Comparison of ENCODE assay signal across 26 cellular contexts in genomic region chr2:216104691-216105090, GRCh38. TPM values are rescaled to one million over a fixed set of nuclear protein-coding genes. Genes with fewer than 3 reads are reported as not detected.
"Had no signal": no experiment of that assay in that cellular context is flagged by ENCODE, and none has a peak within 500 bp of the region (broad histone marks: within the 10 kb centered on the region; RNA-seq: fewer than 3 reads in every experiment).

No MANE protein-coding gene starts in this region.

- ATAC-seq: esophagus mucosa; heart right ventricle; mucosa of descending colon; right cardiac atrium; stimulated activated naive CD8-positive, alpha-beta T cell treated with anti-CD3 and anti-CD28 coated beads, Interleukin-15, Interleukin-2, amounts not matched to agents 100 U/mL and 50 U/mL, for 24 hours; WTC11 had no signal

- H3K36me3 ChIP-seq: heart right ventricle, left ventricle myocardium inferior, thyroid gland, upper lobe of left lung, vagina had no signal

- H2AFZ ChIP-seq: parathyroid adenoma had no signal

- H3K9ac ChIP-seq: parathyroid adenoma had no signal

- H3K27ac ChIP-seq: heart right ventricle, left ventricle myocardium inferior, parathyroid adenoma, thyroid gland, vagina had no signal

- H3K4me1 ChIP-seq: parathyroid adenoma had no signal

- H3K9me3 ChIP-seq: heart right ventricle, left ventricle myocardium inferior, mucosa of descending colon, thyroid gland, upper lobe of left lung, vagina had no signal

- H3K4me3 ChIP-seq: heart right ventricle, left ventricle myocardium inferior, lung, mucosa of descending colon, thyroid gland, upper lobe of left lung, vagina had no signal

- H3K27me3 ChIP-seq: thyroid gland, upper lobe of left lung, vagina had no signal

- DNase-seq: activated CD4-positive, alpha-beta memory T cell treated with anti-CD3 and anti-CD28 coated beads, Interleukin-2, amount 10 ng/mL, durations not matched to agents 7 days and 5 days; activated CD4-positive, alpha-beta T cell treated with anti-CD3 and anti-CD28 coated beads for 1 hour; activated CD4-positive, alpha-beta T cell treated with anti-CD3 and anti-CD28 coated beads, Interleukin-2, amount 10 ng/mL, durations not matched to agents 7 days and 5 days; activated CD8-positive, alpha-beta memory T cell treated with anti-CD3 and anti-CD28 coated beads, Interleukin-2, amount 50 U/mL, for 48 hours; activated gamma-delta T cell; activated naive CD4-positive, alpha-beta T cell treated with anti-CD3 and anti-CD28 coated beads, Interleukin-2, amount 10 ng/mL, durations not matched to agents 7 days and 5 days; activated naive CD8-positive, alpha-beta T cell treated with anti-CD3 and anti-CD28 coated beads, Interleukin-2, amount 10 ng/mL, durations not matched to agents 7 days and 5 days; activated T-cell treated with anti-CD3 and anti-CD28 coated beads, Interleukin-2, amount 50 U/mL, for 24 hours; central memory CD4-positive, alpha-beta T cell; foreskin fibroblast; heart right ventricle; left ventricle myocardium inferior; mesendoderm; mucosa of descending colon; occipital lobe; right cardiac atrium; stimulated activated CD4-positive, alpha-beta T cell treated with anti-CD3 and anti-CD28 coated beads, Interleukin-2, amount 100 ng/mL, for 48 hours; stimulated activated naive CD8-positive, alpha-beta T cell treated with anti-CD3 and anti-CD28 coated beads, Interleukin-15, Interleukin-2, amounts not matched to agents 100 U/mL and 50 U/mL, for 24 hours; SW 1271; thyroid gland; upper lobe of left lung had no signal

RNA-seq across cellular contexts. Expression of gene TMEM169, which starts 23.0 kb away (rescaled TPM):
- total RNA-seq: vagina had no signal
